ENCODE assay signal across 2 cellular contexts in genomic region chr10:79049931-79050895, GRCh38.
TF ChIP-seq lines count a peak whose summit lies in the region.

No MANE protein-coding gene starts in this region.

TF ChIP-seq in IMR-90, 13 proteins besides CTCF, POLR2A, EP300 and RAD21:
- TF ChIP-seq, protein P1, sequence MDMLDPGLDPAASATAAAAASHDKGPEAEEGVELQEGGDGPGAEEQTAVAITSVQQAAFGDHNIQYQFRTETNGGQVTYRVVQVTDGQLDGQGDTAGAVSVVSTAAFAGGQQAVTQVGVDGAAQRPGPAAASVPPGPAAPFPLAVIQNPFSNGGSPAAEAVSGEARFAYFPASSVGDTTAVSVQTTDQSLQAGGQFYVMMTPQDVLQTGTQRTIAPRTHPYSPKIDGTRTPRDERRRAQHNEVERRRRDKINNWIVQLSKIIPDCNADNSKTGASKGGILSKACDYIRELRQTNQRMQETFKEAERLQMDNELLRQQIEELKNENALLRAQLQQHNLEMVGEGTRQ (IDR thresholded peaks at IDR 0.05; ENCODE audit: low read depth, low read length), result no peak
- TF ChIP-seq RCOR1 (IDR thresholded peaks at IDR 0.05; ENCODE audit: insufficient replicate concordance, low read length) (no peak), CEBPB (IDR thresholded peaks at IDR 0.05; ENCODE audit: low read depth, low read length) (no peak), MAZ (IDR thresholded peaks at IDR 0.05; ENCODE audit: borderline replicate concordance, low read depth, low read length) (no peak), MXI1 (IDR thresholded peaks at IDR 0.05; ENCODE audit: borderline replicate concordance, low read depth, low read length) (no peak), BHLHE40 (IDR thresholded peaks at IDR 0.05; ENCODE audit: low read depth, low read length) (no peak), NFE2L2 (IDR thresholded peaks at IDR 0.05; ENCODE audit: low read depth, low read length) (no peak), ELK1 (IDR thresholded peaks at IDR 0.05; ENCODE audit: borderline replicate concordance, low read depth, low read length) (no peak), FOS (IDR thresholded peaks at IDR 0.05; ENCODE audit: low read depth, low read length) (no peak), RFX5 (IDR thresholded peaks at IDR 0.05; ENCODE audit: low read depth, low read length) (no peak), SMC3 (IDR thresholded peaks at IDR 0.05; ENCODE audit: low read depth, low read length) (no peak), MAFK (IDR thresholded peaks at IDR 0.05; ENCODE audit: low read depth, low read length) (no peak), CHD1 (IDR thresholded peaks at IDR 0.05; ENCODE audit: low read depth, low read length) (no peak)

TF ChIP-seq in K562, 482 proteins besides CTCF, POLR2A, EP300 and RAD21:
- TF ChIP-seq, protein P2, sequence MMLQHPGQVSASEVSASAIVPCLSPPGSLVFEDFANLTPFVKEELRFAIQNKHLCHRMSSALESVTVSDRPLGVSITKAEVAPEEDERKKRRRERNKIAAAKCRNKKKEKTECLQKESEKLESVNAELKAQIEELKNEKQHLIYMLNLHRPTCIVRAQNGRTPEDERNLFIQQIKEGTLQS (IDR thresholded peaks at IDR 0.05), result peak; percentile 51; the same call in 1 of the 2 replicates
- TF ChIP-seq, protein P2 (CRISPR knock-in tag; conservative IDR thresholded peaks at IDR 0.05), result no peak
- no peak for TF ChIP-seq SLC30A9 (CRISPR knock-in tag; IDR thresholded peaks at IDR 0.05)
- TF ChIP-seq CBFA2T3 (IDR thresholded peaks at IDR 0.05), result peak; percentile 24; the same call in 1 of the 2 replicates
- 0 out of 2 replicates have a peak, but pooled peaks have one; percentile 23 for TF ChIP-seq IRF2 (CRISPR knock-in tag; IDR thresholded peaks at IDR 0.05)
